23 cellular contexts compared by ENCODE assay signal in genomic region chr3:197076446-197076845, GRCh38.
"Had no signal": no experiment of that assay in that cellular context is flagged by ENCODE, and none has a peak within 500 bp of the region (broad histone marks: within the 10 kb centered on the region; RNA-seq: fewer than 3 reads in every experiment).

No MANE protein-coding gene starts in this region.

- DNase-seq: activated CD4-positive, alpha-beta memory T cell treated with anti-CD3 and anti-CD28 coated beads for 36 hours; activated CD4-positive, alpha-beta T cell treated with anti-CD3 and anti-CD28 coated beads, Interleukin-2, amount 10 ng/mL, durations not matched to agents 24 days and 14 days; activated CD4-positive, CD25-positive, alpha-beta regulatory T cell treated with anti-CD3 and anti-CD28 coated beads, Interleukin-2, amount 50 U/mL, for 72 hours; activated CD8-positive, alpha-beta memory T cell treated with anti-CD3 and anti-CD28 coated beads, Interleukin-2, amount 50 U/mL, for 4 hours; activated effector memory CD4-positive, alpha-beta T cell treated with anti-CD3 and anti-CD28 coated beads, Interleukin-2, amount 50 U/mL, for 16 hours; activated naive CD4-positive, alpha-beta T cell treated with anti-CD3 and anti-CD28 coated beads for 36 hours; activated naive CD8-positive, alpha-beta T cell treated with anti-CD3 and anti-CD28 coated beads for 36 hours; activated T-cell treated with anti-CD3 and anti-CD28 coated beads, Interleukin-2, amount 50 U/mL, for 1 hour; adrenal gland; caudate nucleus; cortex of kidney; effector memory CD8-positive, alpha-beta T cell; hippocampal formation; left cardiac atrium; left ventricle myocardium superior; naive thymus-derived CD4-positive, alpha-beta T cell; ovary; retina; sigmoid colon; small intestine; stimulated activated CD4-positive, alpha-beta T cell treated with anti-CD3 and anti-CD28 coated beads, Interleukin-4, amount 100 ng/mL, for 24 hours had no signal

- ATAC-seq: effector memory CD8-positive, alpha-beta T cell; gastroesophageal sphincter; left cardiac atrium; left ventricle myocardium superior; naive thymus-derived CD4-positive, alpha-beta T cell; stimulated activated effector memory CD8-positive, alpha-beta T cell treated with anti-CD3 and anti-CD28 coated beads, Interleukin-12 subunit alpha, Interleukin-12 subunit beta, amount 100 ng/mL, for 72 hours had no signal
